ENCODE assay signal across 9 cellular contexts in the genomic region with DNA sequence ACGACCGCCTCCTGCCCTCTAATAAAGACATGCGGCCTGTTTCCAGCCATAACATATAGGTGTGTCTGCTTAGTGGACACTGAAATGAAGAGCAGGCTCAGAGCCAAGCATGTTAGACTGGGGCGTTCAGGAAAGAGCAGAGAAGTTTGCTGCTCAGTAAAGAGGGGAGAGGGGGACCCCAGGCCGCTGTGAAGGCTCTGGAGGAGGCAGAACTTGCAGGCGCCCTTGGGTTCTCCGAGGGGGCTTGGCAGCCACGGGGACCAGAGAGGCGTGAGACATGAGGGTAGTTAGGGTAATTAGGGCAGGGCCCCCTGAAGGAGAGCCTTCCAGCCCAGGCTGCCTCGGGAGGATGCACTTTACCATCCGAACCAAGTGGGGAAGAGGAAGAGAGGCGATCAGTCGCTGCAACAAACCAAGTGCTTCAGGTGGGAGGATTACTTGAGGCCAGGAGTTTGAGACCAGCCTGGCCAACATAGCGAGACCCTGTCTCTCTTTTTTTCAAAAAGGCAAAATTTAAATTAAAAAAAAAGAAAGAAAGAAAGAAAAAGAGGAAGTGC. TPM values are rescaled to one million over a fixed set of nuclear protein-coding genes. Genes with fewer than 3 reads are reported as not detected.
DNase-seq lines count a peak whose midpoint lies in the region; ATAC-seq, FAIRE-seq and TF ChIP-seq lines count a peak whose summit lies in the region.
"Had no signal": no experiment of that assay in that cellular context is flagged by ENCODE, and none has a peak within 500 bp of the region (broad histone marks: within the 10 kb centered on the region; RNA-seq: fewer than 3 reads in every experiment).

No MANE protein-coding gene starts in this region.

- H3K9me3 Mint-ChIP-seq in activated CD4-positive, alpha-beta T cell treated with anti-CD3 and anti-CD28 coated beads, Interleukin-2, amount 10 ng/mL, durations not matched to agents 24 days and 14 days, result no peaks in the 10 kb centered on the region
- H3K9me3 Mint-ChIP-seq in activated naive CD4-positive, alpha-beta T cell treated with anti-CD3 and anti-CD28 coated beads, Interleukin-2, amount 50 U/mL, for 72 hours, result no peaks in the 10 kb centered on the region

- TF ChIP-seq POLR2A in HepG2 (IDR thresholded peaks at IDR 0.05; ENCODE audit: insufficient read depth in 1 of 2, low read depth in 2 of 2, low read length in 2 of 2) (no peak), suprapubic skin (IDR thresholded peaks at IDR 0.05) (no peak)

- H3K4me3 ChIP-seq in HepG2 (replicated peaks in 1 of 3; ENCODE audit: insufficient read depth in 1 of 3, low read depth in 2 of 3, low read length in 3 of 3) (peak overlapping the region in 2 of 3 experiments; percentile 50 to 71; a peak in 3 of 6 replicates), suprapubic skin (peak overlapping the region; percentile 61)

- peak overlapping the region; percentile 70 for H3K27ac Mint-ChIP-seq in activated CD4-positive, alpha-beta T cell treated with anti-CD3 and anti-CD28 coated beads, Interleukin-2, amount 10 ng/mL, durations not matched to agents 24 days and 14 days
- peak overlapping the region; percentile 50 to 87 for H3K27ac Mint-ChIP-seq in activated naive CD4-positive, alpha-beta T cell treated with anti-CD3 and anti-CD28 coated beads, Interleukin-2, amount 50 U/mL, for 72 hours

- H3K36me3 ChIP-seq in HepG2 (replicated peaks in 1 of 2; ENCODE audit: control insufficient read depth in 1 of 2, insufficient read depth in 2 of 2, low read length in 2 of 2), result no peaks in the 10 kb centered on the region
- H3K36me3 ChIP-seq in suprapubic skin, result no peaks in the 10 kb centered on the region

- no peak overlapping the region for H2AFZ ChIP-seq in HepG2 (ENCODE audit: low read length)

- H3K27ac ChIP-seq in HepG2 (ENCODE audit: extremely low read length, insufficient read depth, low read length) (no peak overlapping the region), suprapubic skin (no peak overlapping the region)

- peak overlapping the region; percentile 89 for H3K4me2 ChIP-seq in HepG2 (ENCODE audit: low read depth, low read length)

- H3K79me2 ChIP-seq in HepG2 (ENCODE audit: insufficient read depth, low read length), result no peaks in the 10 kb centered on the region

- TF ChIP-seq CTCF in HepG2 (CRISPR knock-in tag; IDR thresholded peaks at IDR 0.05) (no peak), suprapubic skin (IDR thresholded peaks at IDR 0.05) (no peak)

- peak overlapping the region; percentile 90 for H3K4me3 Mint-ChIP-seq in activated CD4-positive, alpha-beta T cell treated with anti-CD3 and anti-CD28 coated beads, Interleukin-2, amount 10 ng/mL, durations not matched to agents 24 days and 14 days

- no peak for FAIRE-seq in HepG2 (lab: Jason Lieb, UNC)

- CTCF ChIA-PET in HepG2 (lab: Yijun Ruan, JAX; ENCODE audit: low intra/inter-chr PET ratio, low total read pairs), result no interaction called here

- H3K9me3 ChIP-seq in HepG2 (ENCODE audit: low read length) (no peaks in the 10 kb centered on the region), suprapubic skin (no peaks in the 10 kb centered on the region)

- POLR2A ChIA-PET in HepG2 (lab: Yijun Ruan, JAX), result interaction anchor here (1.4 kb wide), 1 partner anchor 46 kb away, joined by 6 read pairs; no protein-coding TSS in a partner anchor

- intact Hi-C loops in activated CD4-positive, alpha-beta T cell treated with anti-CD3 and anti-CD28 coated beads, Interleukin-2, amount 10 ng/mL, durations not matched to agents 24 days and 14 days (cut with micrococcal nuclease), result loop anchor here (1.0 to 10.0 kb wide), 4 partner anchors 9 to 479 kb away; a partner anchor contains a TSS
- intact Hi-C loops in HepG2 (cut with micrococcal nuclease; ENCODE audit: unreplicated experiment), result loop anchor here (5.0 kb wide), 1 partner anchor 36 kb away; no protein-coding TSS in a partner anchor

- peaks cover 33% of the 10 kb centered on the region for H3K27me3 Mint-ChIP-seq in activated CD4-positive, alpha-beta T cell treated with anti-CD3 and anti-CD28 coated beads, Interleukin-2, amount 10 ng/mL, durations not matched to agents 24 days and 14 days

- 63% methylated on average over 14 of the region's 14 CpGs for WGBS in HepG2 (ENCODE audit: low lambda C conversion rate)
- WGBS in suprapubic skin, result 81% methylated on average over 14 of the region's 14 CpGs

- in situ Hi-C loops in HepG2 (cut with HindIII; ENCODE audit: extremely low pct_ligation_motif_present, low pct_unique_long_range_greater_than_20kb), result loop anchor here (10.0 kb wide), 1 partner anchor 463 kb away; no protein-coding TSS in a partner anchor

- no peak for TF ChIP-seq EP300 in HepG2 (IDR thresholded peaks at IDR 0.05; ENCODE audit: low read depth in 2 of 2, low read length in 2 of 2)
- no peak for TF ChIP-seq EP300 in HepG2 (CRISPR knock-in tag; IDR thresholded peaks at IDR 0.05; ENCODE audit: borderline replicate concordance)
- TF ChIP-seq EP300 in suprapubic skin (IDR thresholded peaks at IDR 0.05), result no peak

- H3K27me3 ChIP-seq in HepG2 (ENCODE audit: control insufficient read depth in 1 of 2, insufficient read depth in 2 of 2, low read length in 2 of 2) (peaks cover 4 to 32% of the 10 kb centered on the region in 2 experiments; a peak in 4 of 5 replicates), suprapubic skin (no peaks in the 10 kb centered on the region)

- H3K4me1 ChIP-seq in HepG2 (ENCODE audit: insufficient read depth, low read length) (peaks cover 17% of the 10 kb centered on the region), suprapubic skin (peaks cover 13% of the 10 kb centered on the region)

- no TSS peak for BruUV-seq in HepG2 (replicated peaks; lab: Mats Ljungman, UMichigan)

- no peaks in the 10 kb centered on the region for H3K36me3 Mint-ChIP-seq in activated CD4-positive, alpha-beta T cell treated with anti-CD3 and anti-CD28 coated beads, Interleukin-2, amount 10 ng/mL, durations not matched to agents 24 days and 14 days (ENCODE audit: low read depth)
- peaks cover 0 to 5% of the 10 kb centered on the region in 2 donors for H3K36me3 Mint-ChIP-seq in activated naive CD4-positive, alpha-beta T cell treated with anti-CD3 and anti-CD28 coated beads, Interleukin-2, amount 50 U/mL, for 72 hours

- no peak for TF ChIP-seq RAD21 in HepG2 (CRISPR knock-in tag; IDR thresholded peaks at IDR 0.05)

- no peak for DNase-seq in activated CD4-positive, alpha-beta T cell treated with anti-CD3 and anti-CD28 coated beads, Interleukin-2, amount 10 ng/mL, durations not matched to agents 24 days and 14 days
- DNase-seq in activated CD4-positive, alpha-beta T cell treated with anti-CD3 and anti-CD28 coated beads for 48 hours, result no peak
- DNase-seq in activated naive CD4-positive, alpha-beta T cell treated with anti-CD3 and anti-CD28 coated beads, Interleukin-2, amount 50 U/mL, for 72 hours (ENCODE audit: low spot score in 2 of 2), result no peak
- no peak for DNase-seq in HepG2 (ENCODE audit: low spot score)
- DNase-seq in suprapubic skin (ENCODE audit: low spot score in 2 of 2), result peak in 1 of 2 donors; percentile 51
- no peak for DNase-seq in islet precursor cell
- no peak for DNase-seq in ecto neural progenitor cell (ENCODE audit: low spot score)
- DNase-seq: NCI-H1105 had no signal

- H4K20me1 ChIP-seq in HepG2 (ENCODE audit: insufficient read depth, low read length), result no peaks in the 10 kb centered on the region

- ATAC-seq in activated naive CD4-positive, alpha-beta T cell treated with anti-CD3 and anti-CD28 coated beads, Interleukin-2, amount 50 U/mL, for 72 hours, result no peak
- peak; percentile 9; the same call in 1 of the 3 replicates for ATAC-seq in HepG2
- ATAC-seq in GM18873 (IDR thresholded peaks at IDR 0.05; ENCODE audit: low FRiP score, unreplicated experiment), result no peak

- H3K9ac ChIP-seq in HepG2 (ENCODE audit: insufficient read depth, low read depth, low read length), result 0 out of 2 replicates have a peak overlapping the region, but pooled peaks have one; percentile 57

- H3K4me1 Mint-ChIP-seq in activated CD4-positive, alpha-beta T cell treated with anti-CD3 and anti-CD28 coated beads, Interleukin-2, amount 10 ng/mL, durations not matched to agents 24 days and 14 days, result peaks cover 22% of the 10 kb centered on the region

TF ChIP-seq in HepG2, 621 proteins besides CTCF, POLR2A, EP300 and RAD21 (continues in another document):
- TF ChIP-seq HMG20B (CRISPR knock-in tag; conservative IDR thresholded peaks at IDR 0.05) (no peak), ZFP37 (CRISPR knock-in tag; IDR thresholded peaks at IDR 0.05; ENCODE audit: borderline replicate concordance) (no peak), SSRP1 (CRISPR knock-in tag; IDR thresholded peaks at IDR 0.05) (no peak)

RNA-seq across cellular contexts. Expression of a gene that starts 46.6 kb away (rescaled TPM):
- total RNA-seq in activated CD4-positive, alpha-beta T cell treated with anti-CD3 and anti-CD28 coated beads, Interleukin-2, amount 10 ng/mL, durations not matched to agents 24 days and 14 days, result 22.7 and 23.1 TPM in 2 replicates
- total RNA-seq in activated naive CD4-positive, alpha-beta T cell treated with anti-CD3 and anti-CD28 coated beads, Interleukin-2, amount 50 U/mL, for 72 hours, result 10 to 100 TPM; 22.1 to 34.1 TPM
- total RNA-seq in HepG2 (2016; rRNA removed; fragmentation: Illumina TruSeq; extraction: Trizol) (18.7 and 21.4 TPM in 2 replicates), suprapubic skin (10 to 100 TPM; 14.0 to 25.6 (median 17.2) TPM)
- total RNA-seq in HepG2 (2016; cell fraction: cytosol; rRNA removed; fragmentation: Illumina TruSeq; extraction: Trizol; ENCODE audit: low read depth), result 2.2 and 3.1 TPM in 2 replicates
- 18.5 and 22.0 TPM in 2 replicates for total RNA-seq in HepG2 (2016; cell fraction: insoluble cytoplasmic fraction; rRNA removed; fragmentation: Illumina TruSeq; extraction: Trizol)
- 7.9 and 8.4 TPM in 2 replicates for total RNA-seq in HepG2 (2016; cell fraction: membrane; rRNA removed; fragmentation: Illumina TruSeq; extraction: Trizol)
- 24.3 and 25.6 TPM in 2 replicates for total RNA-seq in HepG2 (2016; cell fraction: nucleus; rRNA removed; fragmentation: Illumina TruSeq; extraction: Trizol)
- polyA plus RNA-seq in HepG2 (2011; rRNA removed), result 14.1 and 17.0 TPM in 2 replicates
- 7.8 and 10.0 TPM in 2 replicates for polyA plus RNA-seq in HepG2 (2011; cell fraction: cytosol; rRNA removed)
- 10.9 and 11.0 TPM in 2 replicates for polyA plus RNA-seq in HepG2 (2011; cell fraction: nucleus; rRNA removed)
- polyA plus RNA-seq in HepG2 (2012), result 13.3 and 14.9 TPM in 2 replicates
- 1.8 and 2.0 TPM in 2 replicates for polyA plus RNA-seq in HepG2 (2016; cell fraction: cytosol; fragmentation: Illumina TruSeq; extraction: Trizol; ENCODE audit: low read depth)
- polyA plus RNA-seq in HepG2 (2016; cell fraction: insoluble cytoplasmic fraction; fragmentation: Illumina TruSeq; extraction: Trizol; ENCODE audit: low read depth), result 24.1 and 24.4 TPM in 2 replicates
- polyA plus RNA-seq in HepG2 (2016; cell fraction: membrane; fragmentation: Illumina TruSeq; extraction: Trizol; ENCODE audit: low read depth), result 5.4 TPM in 2 replicates
- polyA plus RNA-seq in HepG2 (2016; cell fraction: nucleus; fragmentation: Illumina TruSeq; extraction: Trizol; ENCODE audit: insufficient read depth, low read depth), result 21.6 and 21.7 TPM in 2 replicates
- 11.8 and 17.2 TPM in 2 replicates for polyA minus RNA-seq in HepG2 (2011; rRNA and poly(A)+ RNA removed; ENCODE audit: low replicate concordance)
- 8.8 and 10.6 TPM in 2 replicates for polyA minus RNA-seq in HepG2 (2011; cell fraction: cytosol; rRNA and poly(A)+ RNA removed)
- 65.3 and 67.1 TPM in 2 replicates for polyA minus RNA-seq in HepG2 (2011; cell fraction: nucleus; rRNA and poly(A)+ RNA removed)
